Comparison of ENCODE assay signal across 15 cellular contexts in the genomic region with DNA sequence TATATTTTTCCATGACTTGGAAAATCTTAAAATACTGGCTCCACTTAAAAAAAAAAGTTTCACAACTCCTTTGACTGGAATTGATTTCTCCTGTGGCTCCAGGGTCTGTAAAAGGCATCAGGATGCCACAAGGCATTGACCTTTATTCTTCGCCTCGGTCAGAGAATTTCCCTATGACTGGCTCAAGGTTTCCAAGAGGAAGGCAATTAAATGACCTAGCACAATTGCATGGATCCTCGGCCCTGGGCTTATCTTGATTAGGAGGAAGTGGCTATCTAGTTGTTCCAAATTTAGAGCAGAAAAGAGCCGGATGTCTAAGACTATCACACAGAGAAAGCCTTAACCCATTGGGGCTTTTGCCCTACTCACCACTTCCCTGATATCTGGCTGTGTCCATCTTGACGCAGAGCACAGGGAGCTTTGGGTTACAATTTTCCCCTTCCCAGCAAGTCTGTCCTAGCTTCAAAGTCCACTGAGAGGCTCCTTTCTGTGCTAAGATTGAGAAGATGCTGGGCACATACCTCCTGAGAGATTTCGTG. TPM values are rescaled to one million over a fixed set of nuclear protein-coding genes. Genes with fewer than 3 reads are reported as not detected.
DNase-seq lines count a peak whose midpoint lies in the region; ATAC-seq and TF ChIP-seq lines count a peak whose summit lies in the region.
"Had no signal": no experiment of that assay in that cellular context is flagged by ENCODE, and none has a peak within 500 bp of the region (broad histone marks: within the 10 kb centered on the region; RNA-seq: fewer than 3 reads in every experiment).

No MANE protein-coding gene starts in this region.

- WGBS in gastroesophageal sphincter (ENCODE audit: low coverage in 1 of 2), 2 donors, result 61 to 67% methylated on average over 1 to 6 of the region's 6 CpGs

- H3K36me3 Mint-ChIP-seq in nephron progenitor cell (ENCODE audit: low read depth), result no peaks in the 10 kb centered on the region
- no peaks in the 10 kb centered on the region for H3K36me3 Mint-ChIP-seq in stimulated activated memory B cell treated with anti-CD40 and anti-IgM and Interleukin-4, amounts not matched to agents 10 μg/mL and 1 μg/mL and 100 μg/mL, for 72 hours
- H3K36me3 Mint-ChIP-seq: T-cell had no signal

- ATAC-seq in gastroesophageal sphincter, result peak; percentile 52
- no peak for ATAC-seq in stimulated activated memory B cell treated with anti-CD40 and anti-IgM and Interleukin-4, amounts not matched to agents 10 μg/mL and 1 μg/mL and 100 μg/mL, for 72 hours
- ATAC-seq: effector memory CD8-positive, alpha-beta T cell; T-cell had no signal

- no peak overlapping the region for H3K9ac ChIP-seq in BLaER1

- H3K9me3 ChIP-seq in BLaER1 (no peaks in the 10 kb centered on the region), gastroesophageal sphincter (no peaks in the 10 kb centered on the region)

- no peaks in the 10 kb centered on the region for H3K4me1 Mint-ChIP-seq in nephron progenitor cell
- H3K4me1 Mint-ChIP-seq in stimulated activated memory B cell treated with anti-CD40 and anti-IgM and Interleukin-4, amounts not matched to agents 10 μg/mL and 1 μg/mL and 100 μg/mL, for 72 hours, result no peaks in the 10 kb centered on the region
- H3K4me1 Mint-ChIP-seq: T-cell had no signal

- peaks cover 14% of the 10 kb centered on the region for H3K27me3 Mint-ChIP-seq in nephron progenitor cell (ENCODE audit: low read depth, poor library complexity)
- peaks cover 45% of the 10 kb centered on the region for H3K27me3 Mint-ChIP-seq in stimulated activated memory B cell treated with anti-CD40 and anti-IgM and Interleukin-4, amounts not matched to agents 10 μg/mL and 1 μg/mL and 100 μg/mL, for 72 hours

- no peaks in the 10 kb centered on the region for H3K27me3 ChIP-seq in BLaER1
- H3K27me3 ChIP-seq in gastroesophageal sphincter, result no peaks in the 10 kb centered on the region

- no peak for TF ChIP-seq POLR2A in gastroesophageal sphincter (IDR thresholded peaks at IDR 0.05)

- peak overlapping the region; percentile 75 for H3K27ac Mint-ChIP-seq in nephron progenitor cell
- H3K27ac Mint-ChIP-seq in stimulated activated memory B cell treated with anti-CD40 and anti-IgM and Interleukin-4, amounts not matched to agents 10 μg/mL and 1 μg/mL and 100 μg/mL, for 72 hours, result no peak overlapping the region
- H3K27ac Mint-ChIP-seq: activated T-cell treated with anti-CD3 and anti-CD28 coated beads, Interleukin-2, amount 50 U/mL, for 24 hours; effector memory CD8-positive, alpha-beta T cell; T-cell had no signal

- H3K27ac ChIP-seq in BLaER1 (no peak overlapping the region), gastroesophageal sphincter (peak overlapping the region in 2 of 4 donors; percentile 12 to 49)

- in situ Hi-C loops in SK-MEL-5 (cut with HindIII; ENCODE audit: low pct_unique_long_range_greater_than_20kb, low sequenced_read_pairs), result no loop called here

- no peaks in the 10 kb centered on the region for H4K20me1 ChIP-seq in BLaER1

- H3K4me1 ChIP-seq in BLaER1, result peaks cover 10% of the 10 kb centered on the region
- peaks cover 0 to 47% (median 2%) of the 10 kb centered on the region in 3 donors for H3K4me1 ChIP-seq in gastroesophageal sphincter

- no peak overlapping the region for H3K4me3 Mint-ChIP-seq in nephron progenitor cell
- no peak overlapping the region for H3K4me3 Mint-ChIP-seq in stimulated activated memory B cell treated with anti-CD40 and anti-IgM and Interleukin-4, amounts not matched to agents 10 μg/mL and 1 μg/mL and 100 μg/mL, for 72 hours
- H3K4me3 Mint-ChIP-seq: activated T-cell treated with anti-CD3 and anti-CD28 coated beads, Interleukin-2, amount 50 U/mL, for 24 hours; effector memory CD8-positive, alpha-beta T cell; T-cell had no signal

- H3K4me2 ChIP-seq in BLaER1, result peak overlapping the region; percentile 59

- no peaks in the 10 kb centered on the region for H3K9me3 Mint-ChIP-seq in nephron progenitor cell
- no peaks in the 10 kb centered on the region for H3K9me3 Mint-ChIP-seq in stimulated activated memory B cell treated with anti-CD40 and anti-IgM and Interleukin-4, amounts not matched to agents 10 μg/mL and 1 μg/mL and 100 μg/mL, for 72 hours
- H3K9me3 Mint-ChIP-seq: activated T-cell treated with anti-CD3 and anti-CD28 coated beads, Interleukin-2, amount 50 U/mL, for 24 hours; effector memory CD8-positive, alpha-beta T cell; T-cell had no signal

- peak; percentile 53 for DNase-seq in SK-MEL-5 (ENCODE audit: low read depth, low spot score)
- no peak for DNase-seq in nephron progenitor cell
- DNase-seq in NCI-H774 (lab: John Stamatoyannopoulos, UW), result no peak
- no peak for DNase-seq in cortex of kidney (lab: John Stamatoyannopoulos, UW)
- DNase-seq in RKO (ENCODE audit: low spot score), result no peak
- DNase-seq: ACHN; activated T-cell treated with anti-CD3 and anti-CD28 coated beads, Interleukin-2, amount 50 U/mL, for 24 hours; anterior cingulate cortex; effector memory CD8-positive, alpha-beta T cell; hippocampal formation; Kasumi-1; T-cell had no signal

- H3K4me3 ChIP-seq in BLaER1 (no peak overlapping the region), gastroesophageal sphincter (no peak overlapping the region)

- TF ChIP-seq CTCF in gastroesophageal sphincter (IDR thresholded peaks at IDR 0.05) (no peak), nephron progenitor cell (IDR thresholded peaks at IDR 0.05) (no peak)

- H3K36me3 ChIP-seq in BLaER1 (no peaks in the 10 kb centered on the region), gastroesophageal sphincter (no peaks in the 10 kb centered on the region)

- TF ChIP-seq EP300 in gastroesophageal sphincter (IDR thresholded peaks at IDR 0.05), result no peak

RNA-seq across cellular contexts. Expression of gene COL15A1, which starts 56.9 kb away (rescaled TPM):
- total RNA-seq in SK-MEL-5 (2014; rRNA removed; shearing (Covaris generic)), result 0.77 and 0.88 TPM in 2 replicates
- 0.43 and 0.61 TPM in 2 replicates for polyA plus RNA-seq in SK-MEL-5 (2015; cell fraction: cytosol; rRNA removed)
- 0.46 TPM in 1 of 2 replicates, not detected in the other for polyA plus RNA-seq in SK-MEL-5 (2015; cell fraction: nucleus; rRNA removed)
- 100 to 1,000 TPM in 2 of 4 donors, 10 to 100 TPM in 2; 80.5 to 256 (median 97.2) TPM for total RNA-seq in gastroesophageal sphincter

Comparison
In these comparisons a context has a peak if more than half of its experiments do, and no peak if none do; other contexts are left out.
1. RNA of gene COL15A1, which starts 56.9 kb away (total RNA-seq): 80.5 to 256 TPM in gastroesophageal sphincter; 0.77 to 0.88 TPM in SK-MEL-5; every median in the first group is over 10 times any median in the second.